ENCODE assay signal across 9 cellular contexts in the genomic region with DNA sequence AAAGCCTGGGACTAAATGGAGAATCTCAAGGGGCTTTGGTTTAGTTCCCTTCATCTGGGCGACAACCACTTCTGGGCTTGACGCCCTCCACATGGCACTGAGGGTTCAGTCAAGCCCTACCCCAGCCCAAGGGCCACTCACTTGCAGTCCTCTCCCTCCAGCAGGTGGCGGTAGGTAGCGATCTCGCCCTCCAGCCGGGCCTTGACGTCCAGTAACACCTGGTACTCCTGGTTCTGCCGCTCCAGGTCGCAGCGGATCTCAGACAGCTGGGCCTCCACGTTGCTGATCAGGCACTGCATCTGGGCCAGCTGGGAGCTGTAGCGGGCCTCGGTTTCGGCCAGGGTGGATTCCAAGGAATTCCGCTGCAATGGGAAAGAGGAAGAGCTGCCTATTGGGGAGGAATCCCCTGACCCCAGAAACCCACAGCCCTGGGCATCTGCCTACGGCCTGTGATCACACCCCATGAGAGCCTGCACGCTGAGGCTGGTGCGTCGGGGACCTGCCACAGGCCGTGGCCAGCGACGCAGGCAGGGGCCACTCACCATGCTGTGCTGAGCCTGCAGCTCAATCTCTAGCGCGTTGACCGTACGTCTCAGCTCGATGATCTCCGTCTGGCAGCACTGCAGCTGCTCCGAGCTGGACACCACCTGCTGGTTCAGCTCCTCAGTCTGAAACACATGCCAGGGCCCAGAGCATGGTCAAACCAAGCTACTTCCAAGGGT. TPM values are rescaled to one million over a fixed set of nuclear protein-coding genes. Genes with fewer than 3 reads are reported as not detected.
DNase-seq lines count a peak whose midpoint lies in the region; FAIRE-seq and TF ChIP-seq lines count a peak whose summit lies in the region.
"Had no signal": no experiment of that assay in that cellular context is flagged by ENCODE, and none has a peak within 500 bp of the region (broad histone marks: within the 10 kb centered on the region; RNA-seq: fewer than 3 reads in every experiment).

No MANE protein-coding gene starts in this region.

- H3K9me3 Mint-ChIP-seq in mesothelial cell of epicardium: no peaks in the 10 kb centered on the region

- H3K9ac ChIP-seq in SK-N-SH: no peak overlapping the region

- no peaks in the 10 kb centered on the region for H3K27me3 ChIP-seq in SK-N-SH (ENCODE audit: insufficient read depth)

- H3K4me3 Mint-ChIP-seq in mesothelial cell of epicardium: no peak overlapping the region

- DNase-seq in GM18507 (ENCODE audit: extremely low spot score, insufficient read length, low read depth) (no peak), SK-N-SH (peak; percentile 40), fibroblast of mammary gland (ENCODE audit: low read depth) (no peak), putamen (ENCODE audit: low spot score) (no peak), mesothelial cell of epicardium (ENCODE audit: low spot score in 2 of 2, unreplicated experiment in 2 of 2) (no peak), NCI-H510A treated with DMSO at 0.1 percent for 48 hours (lab: John Stamatoyannopoulos, UW) (no peak), SIG-M5 (lab: John Stamatoyannopoulos, UW) (no peak)
- peak; percentile 25 to 38 for DNase-seq in stimulated activated CD4-positive, alpha-beta T cell treated with anti-CD3 and anti-CD28 coated beads, Interleukin-15, amount 100 ng/mL, for 48 hours (ENCODE audit: low read depth in 2 of 2)

- no peaks in the 10 kb centered on the region for H3K9me2 ChIP-seq in SK-N-SH

- no peaks in the 10 kb centered on the region for H4K20me1 ChIP-seq in SK-N-SH (ENCODE audit: insufficient read depth)

- peak; percentile 45 for TF ChIP-seq CTCF in SK-N-SH (IDR thresholded peaks at IDR 0.05)
- peak; percentile 44 for TF ChIP-seq CTCF in fibroblast of mammary gland (conservative IDR thresholded peaks at IDR 0.05; ENCODE audit: control insufficient read depth, insufficient read depth, low read depth, low read length)
- TF ChIP-seq CTCF in mesothelial cell of epicardium (IDR thresholded peaks at IDR 0.05; ENCODE audit: unreplicated experiment): no peak

- no peak overlapping the region for H2AFZ ChIP-seq in SK-N-SH (ENCODE audit: low read depth)

- no peak overlapping the region for H3K27ac ChIP-seq in SK-N-SH (ENCODE audit: low read depth in 2 of 2, low read length in 1 of 2)

- H3K79me2 ChIP-seq in SK-N-SH (ENCODE audit: insufficient read depth): no peaks in the 10 kb centered on the region

- CTCF ChIA-PET in SK-N-SH (lab: Yijun Ruan, JAX): interaction anchor here (0.8 to 3.1 kb wide), 7 partner anchors 11 to 62 kb away, joined by 3 to 19 read pairs (median 4); a partner anchor contains a TSS

- no peak overlapping the region for H3K27ac Mint-ChIP-seq in mesothelial cell of epicardium

- POLR2A ChIA-PET in SK-N-SH (lab: Yijun Ruan, JAX): no interaction called here

- H3K36me3 Mint-ChIP-seq in mesothelial cell of epicardium: no peaks in the 10 kb centered on the region

- H3K4me3 ChIP-seq in SK-N-SH (ENCODE audit: low read depth in 2 of 2, low read length in 1 of 2): no peak overlapping the region
- no peak overlapping the region for H3K4me3 ChIP-seq in fibroblast of mammary gland (ENCODE audit: control insufficient read depth, low read depth, low read length)

- no peak overlapping the region for H3K4me2 ChIP-seq in SK-N-SH

- no peaks in the 10 kb centered on the region for H3K36me3 ChIP-seq in SK-N-SH (replicated peaks in 1 of 2; ENCODE audit: control insufficient read depth in 1 of 2, insufficient read depth in 2 of 2, low read length in 1 of 2)

- TF ChIP-seq RAD21 in SK-N-SH (IDR thresholded peaks at IDR 0.05; ENCODE audit: low read length): peak; percentile 27; the same call in 1 of the 2 replicates

- no peak for TF ChIP-seq EP300 in SK-N-SH (IDR thresholded peaks at IDR 0.05; ENCODE audit: borderline replicate concordance in 1 of 2, low read depth in 1 of 2, low read length in 1 of 2)

- H3K4me1 Mint-ChIP-seq in mesothelial cell of epicardium: peaks cover 11% of the 10 kb centered on the region

- H3K27me3 Mint-ChIP-seq in mesothelial cell of epicardium (ENCODE audit: low read depth): no peaks in the 10 kb centered on the region

- H3K9me3 ChIP-seq in SK-N-SH: no peaks in the 10 kb centered on the region

- H3F3A ChIP-seq in SK-N-SH (replicated peaks; ENCODE audit: insufficient read depth): no peaks in the 10 kb centered on the region

- FAIRE-seq in GM18507 (lab: Jason Lieb, UNC): peak; percentile 12

- 67% methylated on average over 6 of the region's 29 CpGs for WGBS in SK-N-SH (ENCODE audit: low lambda C conversion rate)

- peaks cover 0 to 14% of the 10 kb centered on the region in 2 experiments; a peak in 1 of 4 replicates for H3K4me1 ChIP-seq in SK-N-SH (ENCODE audit: control insufficient read depth in 1 of 2, insufficient read depth in 2 of 2, low read depth in 1 of 2, low read length in 1 of 2)

TF ChIP-seq in SK-N-SH, 30 proteins besides CTCF, POLR2A, EP300 and RAD21 (continues in another document):
- TF ChIP-seq, protein P1, sequence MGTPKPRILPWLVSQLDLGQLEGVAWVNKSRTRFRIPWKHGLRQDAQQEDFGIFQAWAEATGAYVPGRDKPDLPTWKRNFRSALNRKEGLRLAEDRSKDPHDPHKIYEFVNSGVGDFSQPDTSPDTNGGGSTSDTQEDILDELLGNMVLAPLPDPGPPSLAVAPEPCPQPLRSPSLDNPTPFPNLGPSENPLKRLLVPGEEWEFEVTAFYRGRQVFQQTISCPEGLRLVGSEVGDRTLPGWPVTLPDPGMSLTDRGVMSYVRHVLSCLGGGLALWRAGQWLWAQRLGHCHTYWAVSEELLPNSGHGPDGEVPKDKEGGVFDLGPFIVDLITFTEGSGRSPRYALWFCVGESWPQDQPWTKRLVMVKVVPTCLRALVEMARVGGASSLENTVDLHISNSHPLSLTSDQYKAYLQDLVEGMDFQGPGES (IDR thresholded peaks at IDR 0.05; ENCODE audit: low read depth, low read length): no peak
- TF ChIP-seq RXRA (IDR thresholded peaks at IDR 0.05; ENCODE audit: borderline replicate concordance, low read depth) (no peak), SMC3 (IDR thresholded peaks at IDR 0.05; ENCODE audit: low read depth, low read length) (no peak), FOSL2 (IDR thresholded peaks at IDR 0.05; ENCODE audit: borderline replicate concordance, low read depth) (no peak), RFX5 (IDR thresholded peaks at IDR 0.05; ENCODE audit: low read length) (no peak), RCOR1 (IDR thresholded peaks at IDR 0.05; ENCODE audit: low read length) (no peak), POLR2AphosphoS5 (IDR thresholded peaks at IDR 0.05; ENCODE audit: low read depth, low read length) (no peak)
- TF ChIP-seq, protein P2, sequence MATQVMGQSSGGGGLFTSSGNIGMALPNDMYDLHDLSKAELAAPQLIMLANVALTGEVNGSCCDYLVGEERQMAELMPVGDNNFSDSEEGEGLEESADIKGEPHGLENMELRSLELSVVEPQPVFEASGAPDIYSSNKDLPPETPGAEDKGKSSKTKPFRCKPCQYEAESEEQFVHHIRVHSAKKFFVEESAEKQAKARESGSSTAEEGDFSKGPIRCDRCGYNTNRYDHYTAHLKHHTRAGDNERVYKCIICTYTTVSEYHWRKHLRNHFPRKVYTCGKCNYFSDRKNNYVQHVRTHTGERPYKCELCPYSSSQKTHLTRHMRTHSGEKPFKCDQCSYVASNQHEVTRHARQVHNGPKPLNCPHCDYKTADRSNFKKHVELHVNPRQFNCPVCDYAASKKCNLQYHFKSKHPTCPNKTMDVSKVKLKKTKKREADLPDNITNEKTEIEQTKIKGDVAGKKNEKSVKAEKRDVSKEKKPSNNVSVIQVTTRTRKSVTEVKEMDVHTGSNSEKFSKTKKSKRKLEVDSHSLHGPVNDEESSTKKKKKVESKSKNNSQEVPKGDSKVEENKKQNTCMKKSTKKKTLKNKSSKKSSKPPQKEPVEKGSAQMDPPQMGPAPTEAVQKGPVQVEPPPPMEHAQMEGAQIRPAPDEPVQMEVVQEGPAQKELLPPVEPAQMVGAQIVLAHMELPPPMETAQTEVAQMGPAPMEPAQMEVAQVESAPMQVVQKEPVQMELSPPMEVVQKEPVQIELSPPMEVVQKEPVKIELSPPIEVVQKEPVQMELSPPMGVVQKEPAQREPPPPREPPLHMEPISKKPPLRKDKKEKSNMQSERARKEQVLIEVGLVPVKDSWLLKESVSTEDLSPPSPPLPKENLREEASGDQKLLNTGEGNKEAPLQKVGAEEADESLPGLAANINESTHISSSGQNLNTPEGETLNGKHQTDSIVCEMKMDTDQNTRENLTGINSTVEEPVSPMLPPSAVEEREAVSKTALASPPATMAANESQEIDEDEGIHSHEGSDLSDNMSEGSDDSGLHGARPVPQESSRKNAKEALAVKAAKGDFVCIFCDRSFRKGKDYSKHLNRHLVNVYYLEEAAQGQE (IDR thresholded peaks at IDR 0.05; ENCODE audit: low read depth, low read length): no peak
- TF ChIP-seq, protein P3, sequence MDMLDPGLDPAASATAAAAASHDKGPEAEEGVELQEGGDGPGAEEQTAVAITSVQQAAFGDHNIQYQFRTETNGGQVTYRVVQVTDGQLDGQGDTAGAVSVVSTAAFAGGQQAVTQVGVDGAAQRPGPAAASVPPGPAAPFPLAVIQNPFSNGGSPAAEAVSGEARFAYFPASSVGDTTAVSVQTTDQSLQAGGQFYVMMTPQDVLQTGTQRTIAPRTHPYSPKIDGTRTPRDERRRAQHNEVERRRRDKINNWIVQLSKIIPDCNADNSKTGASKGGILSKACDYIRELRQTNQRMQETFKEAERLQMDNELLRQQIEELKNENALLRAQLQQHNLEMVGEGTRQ (IDR thresholded peaks at IDR 0.05; ENCODE audit: borderline replicate concordance, low read depth, low read length): no peak

RNA-seq across cellular contexts. Expression of a gene that starts 2.7 kb away (rescaled TPM):
- not detected in 2 replicates for polyA plus RNA-seq in SK-N-SH (2012; rRNA removed)
- not detected in 2 replicates for polyA plus RNA-seq in SK-N-SH (2012; cell fraction: cytosol; rRNA removed)
- polyA plus RNA-seq in SK-N-SH (2012; cell fraction: nucleus; rRNA removed): not detected in 2 replicates
- not detected in 3 replicates for total RNA-seq in mesothelial cell of epicardium
- total RNA-seq: mononuclear cell had no signal

RNA-seq across cellular contexts. Expression of a gene that starts 6.0 kb away (rescaled TPM):
- polyA plus RNA-seq in SK-N-SH (2012; rRNA removed): not detected in 2 replicates
- polyA plus RNA-seq in SK-N-SH (2012; cell fraction: cytosol; rRNA removed): not detected in 2 replicates
- not detected in 2 replicates for polyA plus RNA-seq in SK-N-SH (2012; cell fraction: nucleus; rRNA removed)
- not detected in 3 replicates for total RNA-seq in mesothelial cell of epicardium
- total RNA-seq: mononuclear cell had no signal

RNA-seq across cellular contexts. Expression of a gene that starts 18.4 kb away (rescaled TPM):
- polyA plus RNA-seq in SK-N-SH (2012; rRNA removed): 0.39 and 0.67 TPM in 2 replicates
- 0.06 and 0.37 TPM in 2 replicates for polyA plus RNA-seq in SK-N-SH (2012; cell fraction: cytosol; rRNA removed)
- polyA plus RNA-seq in SK-N-SH (2012; cell fraction: nucleus; rRNA removed): 1.3 TPM in 2 replicates
- 5.3 to 7.0 TPM (median 6.3 TPM) in 3 replicates for total RNA-seq in mesothelial cell of epicardium

RNA-seq across cellular contexts. Expression of a gene that starts 19.8 kb away (rescaled TPM):
- polyA plus RNA-seq in SK-N-SH (2012; rRNA removed): not detected in 2 replicates
- 0.01 TPM in 1 of 2 replicates, not detected in the other for polyA plus RNA-seq in SK-N-SH (2012; cell fraction: cytosol; rRNA removed)
- polyA plus RNA-seq in SK-N-SH (2012; cell fraction: nucleus; rRNA removed): not detected in 2 replicates
- total RNA-seq in mesothelial cell of epicardium: not detected in 3 replicates
- total RNA-seq: mononuclear cell had no signal

RNA-seq across cellular contexts. Expression of a gene that starts 31.7 kb away (rescaled TPM):
- 16.9 and 17.0 TPM in 2 replicates for polyA plus RNA-seq in SK-N-SH (2012; rRNA removed)
- 9.7 and 12.7 TPM in 2 replicates for polyA plus RNA-seq in SK-N-SH (2012; cell fraction: cytosol; rRNA removed)
- 33.8 and 36.0 TPM in 2 replicates for polyA plus RNA-seq in SK-N-SH (2012; cell fraction: nucleus; rRNA removed)
- 8.5 to 10.2 TPM (median 8.7 TPM) in 3 replicates for total RNA-seq in mesothelial cell of epicardium
- total RNA-seq: mononuclear cell had no signal

Comparison
In these comparisons a context has a peak if more than half of its experiments do, and no peak if none do; other contexts are left out.
1. DNase-seq: peak in SK-N-SH (single experiment) and stimulated activated CD4-positive, alpha-beta T cell treated with anti-CD3 and anti-CD28 coated beads, Interleukin-15, amount 100 ng/mL, for 48 hours (2 of 2); none in GM18507 (single experiment), fibroblast of mammary gland (single experiment), putamen (single experiment), mesothelial cell of epicardium (0 of 2), NCI-H510A treated with DMSO at 0.1 percent for 48 hours (single experiment) and SIG-M5 (single experiment).